ENCODE assay signal across 20 cellular contexts in the genomic region with DNA sequence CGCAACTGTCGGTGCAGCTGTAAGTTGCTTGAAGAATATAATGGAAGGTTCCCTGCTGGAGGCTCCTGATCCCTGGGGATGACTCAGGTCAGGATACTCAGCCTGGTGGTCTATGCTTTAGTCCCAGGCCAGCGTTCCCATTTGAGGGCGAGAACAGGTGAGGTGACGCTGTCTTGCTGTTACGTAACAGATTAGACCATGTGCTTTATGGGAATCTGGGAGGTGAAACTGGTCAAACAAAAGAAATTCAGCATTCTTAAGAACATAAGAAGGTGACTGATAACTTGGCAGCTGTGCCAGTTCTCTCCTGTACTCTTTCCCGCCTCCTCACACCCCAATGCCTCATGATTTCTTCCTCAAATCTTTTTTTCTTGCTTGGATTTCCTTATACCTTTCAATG. TPM values are rescaled to one million over a fixed set of nuclear protein-coding genes. Genes with fewer than 3 reads are reported as not detected.
DNase-seq lines count a peak whose midpoint lies in the region; TF ChIP-seq lines count a peak whose summit lies in the region.
"Had no signal": no experiment of that assay in that cellular context is flagged by ENCODE, and none has a peak within 500 bp of the region (broad histone marks: within the 10 kb centered on the region; RNA-seq: fewer than 3 reads in every experiment).

A gene with protein sequence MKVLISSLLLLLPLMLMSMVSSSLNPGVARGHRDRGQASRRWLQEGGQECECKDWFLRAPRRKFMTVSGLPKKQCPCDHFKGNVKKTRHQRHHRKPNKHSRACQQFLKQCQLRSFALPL (minus strand): TSS at position 114 of the 400 bp plus-strand sequence. CDS start 114 bp downstream, outside the sequence.

- peaks cover 0 to 11% of the 10 kb centered on the region in 2 donors for H3K4me1 ChIP-seq in esophagus (ENCODE audit: control insufficient read depth in 2 of 2, insufficient read depth in 2 of 2, low read length in 1 of 2)
- H3K4me1 ChIP-seq in prostate gland (replicated peaks), result no peaks in the 10 kb centered on the region

- H3K9me3 ChIP-seq in esophagus (ENCODE audit: control insufficient read depth in 2 of 2, insufficient read depth in 1 of 2, low read depth in 1 of 2, low read length in 1 of 2) (no peaks in the 10 kb centered on the region), prostate gland (no peaks in the 10 kb centered on the region)
- H3K9me3 ChIP-seq: sigmoid colon had no signal

- H3K27me3 ChIP-seq in esophagus (ENCODE audit: control insufficient read depth in 1 of 2, insufficient read depth in 2 of 2, low read length in 2 of 2) (no peaks in the 10 kb centered on the region), prostate gland (replicated peaks; ENCODE audit: insufficient read depth) (no peaks in the 10 kb centered on the region)
- H3K27me3 ChIP-seq: sigmoid colon had no signal

- H3K9me3 Mint-ChIP-seq in activated T-cell treated with anti-CD3 and anti-CD28 coated beads, Interleukin-2, amount 50 U/mL, for 24 hours, result no peaks in the 10 kb centered on the region
- H3K9me3 Mint-ChIP-seq: effector memory CD8-positive, alpha-beta T cell; stimulated activated naive CD8-positive, alpha-beta T cell treated with anti-CD3 and anti-CD28 coated beads, Interleukin-15, amount 100 ng/mL, for 72 hours had no signal

- H3K27ac ChIP-seq in esophagus (ENCODE audit: low read depth in 2 of 2, low read length in 1 of 2) (peak within 1 kb of the TSS; percentile 92 to 97), prostate gland (peak within 1 kb of the TSS; percentile 36 to 50)
- H3K27ac ChIP-seq: sigmoid colon had no signal

- intact Hi-C loops in prostate gland (cut with DNase I), result no loop called here

- DNase-seq in DMS79 (lab: John Stamatoyannopoulos, UW) (peak; percentile 96), NCI-H2196 treated with DMSO at 0.1 percent for 48 hours (lab: John Stamatoyannopoulos, UW; ENCODE audit: unreplicated experiment) (peak; percentile 31), prostate gland (ENCODE audit: low spot score) (peak; percentile 51), SIG-M5 (lab: John Stamatoyannopoulos, UW) (no peak), HCEC 1CT (no peak), KG1 (lab: John Stamatoyannopoulos, UW) (no peak)
- no peak for DNase-seq in activated T-cell treated with anti-CD3 and anti-CD28 coated beads, Interleukin-2, amount 50 U/mL, for 24 hours
- DNase-seq: activated CD4-positive, alpha-beta T cell treated with anti-CD3 and anti-CD28 coated beads for 48 hours; activated CD8-positive, alpha-beta memory T cell treated with anti-CD3 and anti-CD28 coated beads, Interleukin-2, amount 50 U/mL, for 4 hours; activated gamma-delta T cell; effector memory CD8-positive, alpha-beta T cell; foreskin fibroblast; left cardiac atrium; NCI-H226; nucleus accumbens; sigmoid colon; stimulated activated naive CD8-positive, alpha-beta T cell treated with anti-CD3 and anti-CD28 coated beads, Interleukin-15, amount 100 ng/mL, for 72 hours had no signal

- H3K36me3 Mint-ChIP-seq in activated T-cell treated with anti-CD3 and anti-CD28 coated beads, Interleukin-2, amount 50 U/mL, for 24 hours (ENCODE audit: low read depth), result no peaks in the 10 kb centered on the region

- no peaks in the 10 kb centered on the region for H3K27me3 Mint-ChIP-seq in activated T-cell treated with anti-CD3 and anti-CD28 coated beads, Interleukin-2, amount 50 U/mL, for 24 hours
- H3K27me3 Mint-ChIP-seq: effector memory CD8-positive, alpha-beta T cell; stimulated activated naive CD8-positive, alpha-beta T cell treated with anti-CD3 and anti-CD28 coated beads, Interleukin-15, amount 100 ng/mL, for 72 hours had no signal

- 70 to 72% methylated on average over 7 of the region's 7 CpGs for WGBS in esophagus, 2 donors
- 65% methylated on average over 7 of the region's 7 CpGs for WGBS in prostate gland

- H3K27ac Mint-ChIP-seq in activated T-cell treated with anti-CD3 and anti-CD28 coated beads, Interleukin-2, amount 50 U/mL, for 24 hours, result no peak within 1 kb of the TSS

- H3K4me3 ChIP-seq in esophagus (ENCODE audit: low read depth in 1 of 2, low read length in 2 of 2) (peak within 1 kb of the TSS; percentile 22 to 45), prostate gland (no peak within 1 kb of the TSS)
- H3K4me3 ChIP-seq: sigmoid colon had no signal

- TF ChIP-seq CTCF in prostate gland (IDR thresholded peaks at IDR 0.05), result no peak

- no peak for TF ChIP-seq POLR2A in prostate gland (IDR thresholded peaks at IDR 0.05)

- H3K36me3 ChIP-seq in esophagus (ENCODE audit: control insufficient read depth in 2 of 2, insufficient read depth in 2 of 2, low read length in 1 of 2), result no peaks in the 10 kb centered on the region
- no peaks in the 10 kb centered on the region for H3K36me3 ChIP-seq in prostate gland
- H3K36me3 ChIP-seq: sigmoid colon had no signal

- peaks cover 40% of the 10 kb centered on the region for H3K4me1 Mint-ChIP-seq in activated T-cell treated with anti-CD3 and anti-CD28 coated beads, Interleukin-2, amount 50 U/mL, for 24 hours (ENCODE audit: low read depth)

- no peak within 1 kb of the TSS for H3K4me3 Mint-ChIP-seq in activated T-cell treated with anti-CD3 and anti-CD28 coated beads, Interleukin-2, amount 50 U/mL, for 24 hours
- H3K4me3 Mint-ChIP-seq: stimulated activated naive CD8-positive, alpha-beta T cell treated with anti-CD3 and anti-CD28 coated beads, Interleukin-15, amount 100 ng/mL, for 72 hours had no signal

RNA-seq across cellular contexts. Expression of the gene that starts here (rescaled TPM):
- 100 to 1,000 TPM; 107 to 171 TPM for polyA plus RNA-seq in esophagus
- total RNA-seq in prostate gland, result 1 to 10 TPM; 2.4 to 4.8 TPM
- total RNA-seq: chondrocyte, left cardiac atrium, LHCN-M2, sigmoid colon had no signal

Comparison
In these comparisons a context has a peak if more than half of its experiments do, and no peak if none do; other contexts are left out.
1. DNase-seq: peak in DMS79 (single experiment), NCI-H2196 treated with DMSO at 0.1 percent for 48 hours (single experiment) and prostate gland (single experiment); none in SIG-M5 (single experiment), HCEC 1CT (single experiment), KG1 (single experiment) and activated T-cell treated with anti-CD3 and anti-CD28 coated beads, Interleukin-2, amount 50 U/mL, for 24 hours (single experiment).
2. H3K4me3 ChIP-seq: peak in esophagus (2 of 2); none in prostate gland (0 of 2).